Comparison of ENCODE assay signal across 13 cellular contexts in genomic region chr9:78238061-78239038, GRCh38. TPM values are rescaled to one million over a fixed set of nuclear protein-coding genes. Genes with fewer than 3 reads are reported as not detected.
DNase-seq lines count a peak whose midpoint lies in the region; TF ChIP-seq lines count a peak whose summit lies in the region.
"Had no signal": no experiment of that assay in that cellular context is flagged by ENCODE, and none has a peak within 500 bp of the region (broad histone marks: within the 10 kb centered on the region; RNA-seq: fewer than 3 reads in every experiment).

No MANE protein-coding gene starts in this region.

- no peaks in the 10 kb centered on the region for H3K27me3 ChIP-seq in HAP-1 (ENCODE audit: low read depth)
- H3K27me3 ChIP-seq: tibial nerve had no signal

- peak overlapping the region; percentile 16 for H3K4me3 Mint-ChIP-seq in activated CD4-positive, alpha-beta T cell treated with anti-CD3 and anti-CD28 coated beads, Interleukin-2, amount 10 ng/mL, durations not matched to agents 24 days and 14 days
- H3K4me3 Mint-ChIP-seq in activated naive CD8-positive, alpha-beta T cell treated with anti-CD3 and anti-CD28 coated beads for 36 hours: peak overlapping the region; percentile 35
- peak overlapping the region; percentile 53 to 71 (median 70) for H3K4me3 Mint-ChIP-seq in nephron

- no peaks in the 10 kb centered on the region; the same call in 1 of the 2 replicates for H3K9me3 ChIP-seq in HAP-1
- H3K9me3 ChIP-seq: tibial nerve had no signal

- no peaks in the 10 kb centered on the region for H3K27me3 Mint-ChIP-seq in activated CD4-positive, alpha-beta T cell treated with anti-CD3 and anti-CD28 coated beads, Interleukin-2, amount 10 ng/mL, durations not matched to agents 24 days and 14 days
- H3K27me3 Mint-ChIP-seq in activated naive CD8-positive, alpha-beta T cell treated with anti-CD3 and anti-CD28 coated beads for 36 hours: no peaks in the 10 kb centered on the region
- H3K27me3 Mint-ChIP-seq in nephron (ENCODE audit: low read depth): no peaks in the 10 kb centered on the region

- intact Hi-C loops in activated CD4-positive, alpha-beta T cell treated with anti-CD3 and anti-CD28 coated beads, Interleukin-2, amount 10 ng/mL, durations not matched to agents 24 days and 14 days (cut with micrococcal nuclease): loop anchor here (5.0 to 10.0 kb wide), 4 partner anchors 104 to 514 kb away; partner anchors contain the start of gene GNAQ

- in situ Hi-C loops in HAP-1 (cut with MboI; ENCODE audit: low sequenced_read_pairs): no loop called here

- no peak for TF ChIP-seq CTCF in nephron (IDR thresholded peaks at IDR 0.05; ENCODE audit: unreplicated experiment in 3 of 3)

- DNase-seq in activated CD4-positive, alpha-beta T cell treated with anti-CD3 and anti-CD28 coated beads, Interleukin-2, amount 10 ng/mL, durations not matched to agents 24 days and 14 days: no peak
- DNase-seq in activated CD4-positive, alpha-beta T cell treated with anti-CD3 and anti-CD28 coated beads, Interleukin-2, amount 50 U/mL, for 48 hours: no peak
- DNase-seq in HAP-1 (ENCODE audit: low spot score in 2 of 2) (peak; percentile 42 to 47), DMS53 (lab: John Stamatoyannopoulos, UW) (no peak), Ammon's horn (ENCODE audit: low spot score) (no peak), occipital lobe (lab: John Stamatoyannopoulos, UW) (no peak)
- no peak for DNase-seq in activated naive CD8-positive, alpha-beta T cell treated with anti-CD3 and anti-CD28 coated beads for 36 hours
- DNase-seq: ACHN; NCI-H524; stimulated activated CD4-positive, alpha-beta T cell treated with anti-CD3 and anti-CD28 coated beads, Interleukin-12 subunit alpha, Interleukin-12 subunit beta, amount 100 ng/mL, for 4 hours had no signal

- H3K36me3 Mint-ChIP-seq in activated CD4-positive, alpha-beta T cell treated with anti-CD3 and anti-CD28 coated beads, Interleukin-2, amount 10 ng/mL, durations not matched to agents 24 days and 14 days (ENCODE audit: low read depth): peaks cover 35% of the 10 kb centered on the region
- H3K36me3 Mint-ChIP-seq in activated naive CD8-positive, alpha-beta T cell treated with anti-CD3 and anti-CD28 coated beads for 36 hours: peaks cover 29% of the 10 kb centered on the region
- peaks cover 28% of the 10 kb centered on the region for H3K36me3 Mint-ChIP-seq in nephron (ENCODE audit: low read depth)

- H3K4me1 ChIP-seq in HAP-1: peaks cover 41% of the 10 kb centered on the region

- no peaks in the 10 kb centered on the region for H3K9me3 Mint-ChIP-seq in activated CD4-positive, alpha-beta T cell treated with anti-CD3 and anti-CD28 coated beads, Interleukin-2, amount 10 ng/mL, durations not matched to agents 24 days and 14 days
- H3K9me3 Mint-ChIP-seq in activated naive CD8-positive, alpha-beta T cell treated with anti-CD3 and anti-CD28 coated beads for 36 hours: no peaks in the 10 kb centered on the region
- H3K9me3 Mint-ChIP-seq in nephron: no peaks in the 10 kb centered on the region

- peak overlapping the region; percentile 73 for H3K4me3 ChIP-seq in HAP-1
- H3K4me3 ChIP-seq: lung, tibial nerve had no signal

- peaks cover 36% of the 10 kb centered on the region for H3K36me3 ChIP-seq in HAP-1 (replicated peaks)

- H3K27ac Mint-ChIP-seq in activated CD4-positive, alpha-beta T cell treated with anti-CD3 and anti-CD28 coated beads, Interleukin-2, amount 10 ng/mL, durations not matched to agents 24 days and 14 days: no peak overlapping the region
- H3K27ac Mint-ChIP-seq in activated naive CD8-positive, alpha-beta T cell treated with anti-CD3 and anti-CD28 coated beads for 36 hours: no peak overlapping the region
- peak overlapping the region in 2 of 3 experiments; percentile 17 to 21 for H3K27ac Mint-ChIP-seq in nephron

- peaks cover 34% of the 10 kb centered on the region for H3K4me1 Mint-ChIP-seq in activated CD4-positive, alpha-beta T cell treated with anti-CD3 and anti-CD28 coated beads, Interleukin-2, amount 10 ng/mL, durations not matched to agents 24 days and 14 days
- H3K4me1 Mint-ChIP-seq in activated naive CD8-positive, alpha-beta T cell treated with anti-CD3 and anti-CD28 coated beads for 36 hours: peaks cover 36% of the 10 kb centered on the region
- peaks cover 21% of the 10 kb centered on the region for H3K4me1 Mint-ChIP-seq in nephron

RNA-seq across cellular contexts. Expression of gene CEP78, which starts 2.5 kb away (rescaled TPM):
- 34.5 and 39.1 TPM in 2 replicates for total RNA-seq in activated CD4-positive, alpha-beta T cell treated with anti-CD3 and anti-CD28 coated beads, Interleukin-2, amount 10 ng/mL, durations not matched to agents 24 days and 14 days
- total RNA-seq in activated naive CD8-positive, alpha-beta T cell treated with anti-CD3 and anti-CD28 coated beads for 36 hours: 10 to 100 TPM; 41.1 to 41.8 TPM
- 62.1 TPM for total RNA-seq in occipital lobe

RNA-seq across cellular contexts. Expression of gene PSAT1, which starts 58.6 kb away (rescaled TPM):
- total RNA-seq in activated CD4-positive, alpha-beta T cell treated with anti-CD3 and anti-CD28 coated beads, Interleukin-2, amount 10 ng/mL, durations not matched to agents 24 days and 14 days: 88.5 and 91.3 TPM in 2 replicates
- total RNA-seq in activated naive CD8-positive, alpha-beta T cell treated with anti-CD3 and anti-CD28 coated beads for 36 hours: 100 to 1,000 TPM; 191 to 195 TPM
- 31.8 TPM for total RNA-seq in occipital lobe

Comparison
In these comparisons a context has a peak if more than half of its experiments do, and no peak if none do; other contexts are left out.
1. DNase-seq: peak in HAP-1 (2 of 2); none in activated CD4-positive, alpha-beta T cell treated with anti-CD3 and anti-CD28 coated beads, Interleukin-2, amount 10 ng/mL, durations not matched to agents 24 days and 14 days (single experiment), activated CD4-positive, alpha-beta T cell treated with anti-CD3 and anti-CD28 coated beads, Interleukin-2, amount 50 U/mL, for 48 hours (0 of 2), activated naive CD8-positive, alpha-beta T cell treated with anti-CD3 and anti-CD28 coated beads for 36 hours (single experiment), DMS53 (single experiment), Ammon's horn (single experiment) and occipital lobe (single experiment).
2. H3K27ac Mint-ChIP-seq: peak in nephron (2 of 3); none in activated CD4-positive, alpha-beta T cell treated with anti-CD3 and anti-CD28 coated beads, Interleukin-2, amount 10 ng/mL, durations not matched to agents 24 days and 14 days (single experiment) and activated naive CD8-positive, alpha-beta T cell treated with anti-CD3 and anti-CD28 coated beads for 36 hours (single experiment).
3. H3K4me3 Mint-ChIP-seq: peak in every context shown above with its lines; median percentile 70 in nephron; 35 in activated naive CD8-positive, alpha-beta T cell treated with anti-CD3 and anti-CD28 coated beads for 36 hours; 16 in activated CD4-positive, alpha-beta T cell treated with anti-CD3 and anti-CD28 coated beads, Interleukin-2, amount 10 ng/mL, durations not matched to agents 24 days and 14 days.